In the genomic region with DNA sequence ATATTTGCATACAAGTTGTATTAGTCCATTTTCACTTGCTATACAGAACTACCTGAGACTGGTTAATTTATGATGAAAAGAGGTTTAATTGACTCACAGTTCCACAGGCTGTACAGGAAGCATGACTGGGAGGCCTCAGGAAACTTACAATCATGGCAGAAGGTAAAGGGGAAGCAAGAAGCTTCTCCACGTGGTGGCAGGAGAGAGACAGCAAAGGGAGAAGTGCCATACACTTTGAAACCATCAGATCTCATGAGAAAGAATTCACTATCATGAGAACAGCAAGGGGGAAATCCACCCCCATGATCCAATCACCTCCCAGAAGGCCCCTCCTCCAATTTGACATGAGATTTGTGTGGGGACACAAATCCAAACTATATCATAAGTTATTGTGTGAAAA, we compare ENCODE assay signal across 7 cellular contexts.
DNase-seq lines count a peak whose midpoint lies in the region; ATAC-seq and TF ChIP-seq lines count a peak whose summit lies in the region.
"Not testable (repeated sequence)": the region's sequence is repeated elsewhere in the genome, so short reads cannot be mapped to it uniquely, and the experiment has no call there.

No MANE protein-coding gene starts in this region.

- H2AK5ac ChIP-seq in mesenchymal stem cell (ENCODE audit: low read length, severe bottlenecking), result not testable (repeated sequence)

- H3K9me3 Mint-ChIP-seq in chondrocyte (ENCODE audit: low read depth), result not testable (repeated sequence)

- not testable (repeated sequence) for H3K36me3 ChIP-seq in mesenchymal stem cell (ENCODE audit: control insufficient read depth in 1 of 2, insufficient read depth in 2 of 2, low read depth in 1 of 2, low read length in 2 of 2)

- H2AFZ ChIP-seq in mesenchymal stem cell (ENCODE audit: low read depth, low read length), result not testable (repeated sequence)

- H3K4me3 ChIP-seq in mesenchymal stem cell (ENCODE audit: insufficient read depth in 1 of 2, low read depth in 1 of 2, low read length in 2 of 2), result not testable (repeated sequence)

- not testable (repeated sequence) for H3K4me1 ChIP-seq in foreskin keratinocyte; mesenchymal stem cell (ENCODE audit: control insufficient read depth, insufficient read depth, low read depth, low read length)

- H3K27me3 ChIP-seq in foreskin keratinocyte; mesenchymal stem cell (ENCODE audit: control insufficient read depth in 1 of 2, insufficient read depth in 1 of 2, low read length in 2 of 2): not testable (repeated sequence)

- not testable (repeated sequence) for H2BK12ac ChIP-seq in mesenchymal stem cell (ENCODE audit: low read length in 2 of 2)

- H3K36me3 Mint-ChIP-seq in chondrocyte (ENCODE audit: low read depth), result not testable (repeated sequence)

- TF ChIP-seq CTCF in chondrocyte (IDR thresholded peaks at IDR 0.05) (peak; percentile 48), foreskin keratinocyte (conservative IDR thresholded peaks at IDR 0.05) (peak; percentile 52)

- H3K9ac ChIP-seq in mesenchymal stem cell (ENCODE audit: low read length), result not testable (repeated sequence)

- H3K4ac ChIP-seq in mesenchymal stem cell (ENCODE audit: low read depth in 1 of 2, low read length in 2 of 2), result not testable (repeated sequence)

- not testable (repeated sequence) for H2BK120ac ChIP-seq in mesenchymal stem cell (ENCODE audit: low read depth, low read length)

- H3K4me3 Mint-ChIP-seq in chondrocyte (ENCODE audit: unreplicated experiment), result not testable (repeated sequence)

- not testable (repeated sequence) for H4K91ac ChIP-seq in mesenchymal stem cell (ENCODE audit: low read length)

- DNase-seq in EL (peak; percentile 17), HT1080 (ENCODE audit: low read depth) (peak; percentile 48), NCI-H524 (lab: John Stamatoyannopoulos, UW) (peak; percentile 57 to 62), SK-N-DZ (ENCODE audit: low spot score) (peak; percentile 6), foreskin keratinocyte (peak in 1 of 2 donors; percentile 26), mesenchymal stem cell (peak; percentile 15)
- DNase-seq in chondrocyte (ENCODE audit: low spot score), result not testable (repeated sequence)

- H3K18ac ChIP-seq in mesenchymal stem cell (ENCODE audit: low read depth in 1 of 2, low read length in 2 of 2), result not testable (repeated sequence)

- H3K79me1 ChIP-seq in mesenchymal stem cell (replicated peaks; ENCODE audit: low read length, poor library complexity, severe bottlenecking), result not testable (repeated sequence)

- not testable (repeated sequence) for H3K27ac Mint-ChIP-seq in chondrocyte (ENCODE audit: unreplicated experiment)

- H3K4me2 ChIP-seq in mesenchymal stem cell (ENCODE audit: low read length, poor library complexity, severe bottlenecking), result not testable (repeated sequence)

- H3K4me1 Mint-ChIP-seq in chondrocyte (ENCODE audit: low read depth), result not testable (repeated sequence)

- not testable (repeated sequence) for H3K27me3 Mint-ChIP-seq in chondrocyte (ENCODE audit: low read depth)

- H3K9me3 ChIP-seq in mesenchymal stem cell (ENCODE audit: control insufficient read depth, low read length), result not testable (repeated sequence)

- ATAC-seq in foreskin keratinocyte, result not testable (repeated sequence)

- H4K8ac ChIP-seq in mesenchymal stem cell (ENCODE audit: low read length), result not testable (repeated sequence)

- not testable (repeated sequence) for H2BK15ac ChIP-seq in mesenchymal stem cell (ENCODE audit: low read depth, poor library complexity, severe bottlenecking)

- not testable (repeated sequence) for H3K27ac ChIP-seq in foreskin keratinocyte; mesenchymal stem cell (ENCODE audit: low read length, poor library complexity, severe bottlenecking)

- not testable (repeated sequence) for H2BK5ac ChIP-seq in mesenchymal stem cell (ENCODE audit: low read depth, low read length, poor library complexity, severe bottlenecking)

- H3K23ac ChIP-seq in mesenchymal stem cell (ENCODE audit: low read length in 2 of 2), result not testable (repeated sequence)

- H3K14ac ChIP-seq in mesenchymal stem cell (ENCODE audit: low read length in 2 of 2), result not testable (repeated sequence)

- 9% methylated on average over 1 of the region's 1 CpG for WGBS in mesenchymal stem cell
